In the genomic region with DNA sequence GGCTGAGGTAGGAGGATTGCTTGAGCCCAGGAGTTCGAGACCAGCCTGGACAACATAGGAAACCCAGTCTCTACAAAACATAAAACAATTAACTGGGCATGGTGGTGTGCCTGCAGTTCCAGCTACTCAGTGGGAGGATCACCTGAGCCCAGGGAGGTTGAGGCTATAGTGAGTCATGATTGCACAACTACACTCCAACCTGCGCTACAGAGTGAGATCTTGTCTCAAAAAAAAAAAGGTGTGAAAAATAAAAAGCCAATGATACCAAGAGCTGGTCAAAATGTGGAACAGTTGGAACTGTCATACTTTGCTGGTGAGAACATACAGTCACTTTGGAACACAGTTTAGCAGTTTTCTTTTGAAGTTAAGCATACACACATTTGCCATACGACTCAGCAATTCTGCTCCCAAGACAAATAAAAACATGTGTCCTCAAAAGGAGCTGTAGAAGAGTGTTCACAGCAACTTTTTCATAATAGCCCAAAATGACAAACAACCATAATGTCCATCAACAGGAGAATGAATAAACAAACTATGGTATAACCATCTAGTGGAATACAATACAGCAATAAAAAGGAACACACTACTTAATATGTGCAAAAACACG, we compare ENCODE assay signal across 11 cellular contexts. TPM values are rescaled to one million over a fixed set of nuclear protein-coding genes. Genes with fewer than 3 reads are reported as not detected.
A peak's percentile ranks its signal among the peaks of the same experiment; 100 is the strongest.
DNase-seq lines count a peak whose midpoint lies in the region; ATAC-seq and TF ChIP-seq lines count a peak whose summit lies in the region.
"Had no signal": no experiment of that assay in that cellular context is flagged by ENCODE, and none has a peak within 500 bp of the region (broad histone marks: within the 10 kb centered on the region; RNA-seq: fewer than 3 reads in every experiment).

No MANE protein-coding gene starts in this region.

- no peak overlapping the region for H3K18ac ChIP-seq in IMR-90 (ENCODE audit: low read depth, low read length)

- intact Hi-C loops in IMR-90 (cut with micrococcal nuclease): no loop called here

- BruUV-seq in IMR-90 (replicated peaks; lab: Mats Ljungman, UMichigan): no TSS peak

- no peak overlapping the region for H3K4me3 ChIP-seq in IMR-90 (ENCODE audit: insufficient read depth, low read depth, low read length)
- no peak overlapping the region for H3K4me3 ChIP-seq in RWPE2 (ENCODE audit: severe bottlenecking)
- H3K4me3 ChIP-seq in smooth muscle cell: no peak overlapping the region
- H3K4me3 ChIP-seq: cardiac muscle cell had no signal

- H3K4ac ChIP-seq in IMR-90 (ENCODE audit: low read depth, low read length): no peak overlapping the region

- H4K8ac ChIP-seq in IMR-90 (ENCODE audit: low read depth in 2 of 2, low read length in 2 of 2): no peak overlapping the region

- H2BK5ac ChIP-seq in IMR-90 (ENCODE audit: low read depth, low read length, poor library complexity, severe bottlenecking): no peak overlapping the region

- H2AFZ ChIP-seq in IMR-90 (replicated peaks; ENCODE audit: low read length, poor library complexity) (no peak overlapping the region), smooth muscle cell (ENCODE audit: low read depth) (no peak overlapping the region)

- no peak overlapping the region for H3K27ac Mint-ChIP-seq in central memory CD8-positive, alpha-beta T cell (ENCODE audit: low read depth)
- no peak overlapping the region for H3K27ac Mint-ChIP-seq in natural killer cell treated with Interleukin-12 subunit alpha and Interleukin-12 subunit beta and Interleukin-15 and Interleukin-18, amount 100 ng/mL, for 72 hours

- H3K36me3 Mint-ChIP-seq in central memory CD8-positive, alpha-beta T cell (ENCODE audit: insufficient read depth): no peaks in the 10 kb centered on the region
- no peaks in the 10 kb centered on the region for H3K36me3 Mint-ChIP-seq in natural killer cell treated with Interleukin-12 subunit alpha and Interleukin-12 subunit beta and Interleukin-15 and Interleukin-18, amount 100 ng/mL, for 72 hours

- H3K79me2 ChIP-seq in smooth muscle cell (ENCODE audit: low read depth): no peaks in the 10 kb centered on the region

- H3F3A ChIP-seq in smooth muscle cell (ENCODE audit: low read depth): no peaks in the 10 kb centered on the region

- no peak overlapping the region for H4K91ac ChIP-seq in IMR-90 (ENCODE audit: insufficient read depth, low read depth, low read length)

- H3K79me1 ChIP-seq in IMR-90 (ENCODE audit: low read depth in 1 of 2, low read length in 2 of 2): no peaks in the 10 kb centered on the region

- H2AK5ac ChIP-seq in IMR-90 (ENCODE audit: low read depth, low read length): no peak overlapping the region

- H3K27me3 Mint-ChIP-seq in central memory CD8-positive, alpha-beta T cell: no peaks in the 10 kb centered on the region
- H3K27me3 Mint-ChIP-seq in natural killer cell treated with Interleukin-12 subunit alpha and Interleukin-12 subunit beta and Interleukin-15 and Interleukin-18, amount 100 ng/mL, for 72 hours: no peaks in the 10 kb centered on the region

- POLR2A ChIA-PET in IMR-90 (lab: Charles Lee; ENCODE audit: unreplicated experiment): no interaction called here

- no peaks in the 10 kb centered on the region for H3K36me3 ChIP-seq in IMR-90 (ENCODE audit: control insufficient read depth, insufficient read depth, low read length)
- H3K36me3 ChIP-seq in RWPE2 (ENCODE audit: low read depth): no peaks in the 10 kb centered on the region
- no peaks in the 10 kb centered on the region for H3K36me3 ChIP-seq in smooth muscle cell (ENCODE audit: low read depth)
- H3K36me3 ChIP-seq: cardiac muscle cell had no signal

- in situ Hi-C loops in IMR-90 (cut with MboI; ENCODE audit: low sequenced_read_pairs): no loop called here

- no peaks in the 10 kb centered on the region for H3K9me3 Mint-ChIP-seq in central memory CD8-positive, alpha-beta T cell
- no peaks in the 10 kb centered on the region for H3K9me3 Mint-ChIP-seq in natural killer cell treated with Interleukin-12 subunit alpha and Interleukin-12 subunit beta and Interleukin-15 and Interleukin-18, amount 100 ng/mL, for 72 hours

- H3K9me3 ChIP-seq in IMR-90 (ENCODE audit: control insufficient read depth, insufficient read depth, low read length) (no peaks in the 10 kb centered on the region), RWPE2 (ENCODE audit: severe bottlenecking) (no peaks in the 10 kb centered on the region), smooth muscle cell (replicated peaks; ENCODE audit: low read depth) (no peaks in the 10 kb centered on the region)
- H3K9me3 ChIP-seq: SK-N-SH had no signal

- no peaks in the 10 kb centered on the region for H3K4me1 ChIP-seq in IMR-90 (ENCODE audit: control insufficient read depth, insufficient read depth, low read length)
- H3K4me1 ChIP-seq in RWPE2 (ENCODE audit: insufficient read depth, poor library complexity, severe bottlenecking): peaks cover 5% of the 10 kb centered on the region
- peaks cover 4% of the 10 kb centered on the region for H3K4me1 ChIP-seq in smooth muscle cell (ENCODE audit: low read depth)

- no peak overlapping the region for H2BK120ac ChIP-seq in IMR-90 (ENCODE audit: low read depth, low read length)

- CTCF ChIA-PET in IMR-90 (lab: Yijun Ruan, JAX): interaction anchor here (0.6 to 1.1 kb wide), 2 partner anchors 27 to 88 kb away, joined by 3 to 4 read pairs; no protein-coding TSS in a partner anchor

- no peak overlapping the region for H3K23ac ChIP-seq in IMR-90 (ENCODE audit: low read depth, low read length)

- H3K9ac ChIP-seq in IMR-90 (ENCODE audit: low read depth, low read length) (no peak overlapping the region), smooth muscle cell (ENCODE audit: low read depth) (no peak overlapping the region)
- H3K9ac ChIP-seq: SK-N-SH had no signal

- no peak for ATAC-seq in IMR-90 (ENCODE audit: low read depth)
- ATAC-seq in RWPE2 (ENCODE audit: low read depth): peak; percentile 89
- ATAC-seq in central memory CD8-positive, alpha-beta T cell (replicated peaks; ENCODE audit: extremely low read depth, poor library complexity, severe bottlenecking): peak; percentile 98
- ATAC-seq in natural killer cell treated with Interleukin-12 subunit alpha and Interleukin-12 subunit beta and Interleukin-15 and Interleukin-18, amount 100 ng/mL, for 72 hours: peak; percentile 89 to 91

- dilution Hi-C loops in IMR-90 (cut with HindIII; ENCODE audit: low sequenced_read_pairs, unreplicated experiment): no loop called here

- TF ChIP-seq CTCF in IMR-90 (conservative IDR thresholded peaks at IDR 0.05; ENCODE audit: low read depth, low read length): no peak
- TF ChIP-seq CTCF in RWPE2 (IDR thresholded peaks at IDR 0.05; ENCODE audit: poor library complexity, severe bottlenecking): no peak
- no peak for TF ChIP-seq CTCF in smooth muscle cell (IDR thresholded peaks at IDR 0.05; ENCODE audit: borderline replicate concordance, insufficient read depth, poor library complexity, severe bottlenecking)

- DNase-seq in IMR-90: no peak
- DNase-seq in RWPE2 (ENCODE audit: low spot score): no peak
- no peak for DNase-seq in central memory CD8-positive, alpha-beta T cell (ENCODE audit: low spot score in 2 of 2)
- DNase-seq in natural killer cell treated with Interleukin-12 subunit alpha and Interleukin-12 subunit beta and Interleukin-15 and Interleukin-18, amount 100 ng/mL, for 72 hours (ENCODE audit: low spot score): no peak
- no peak for DNase-seq in HuH-7.5 (ENCODE audit: low spot score)
- DNase-seq in smooth muscle cell (lab: John Stamatoyannopoulos, UW; ENCODE audit: unreplicated experiment): no peak
- DNase-seq in putamen (ENCODE audit: low spot score): no peak
- DNase-seq: erythroblast, NCI-H1092 treated with DMSO at 0.1 percent for 48 hours, SK-N-SH had no signal

- H4K20me1 ChIP-seq in IMR-90 (ENCODE audit: insufficient read depth, low read length) (no peaks in the 10 kb centered on the region), smooth muscle cell (ENCODE audit: low read depth) (no peaks in the 10 kb centered on the region)

- TF ChIP-seq POLR2A in IMR-90 (IDR thresholded peaks at IDR 0.05; ENCODE audit: low read depth, low read length): no peak

- WGBS in IMR-90 (ENCODE audit: extremely low coverage in 2 of 2, insufficient read length in 1 of 2), 2 experiments: no CpG with 5 or more reads among the region's 4 CpGs
- WGBS in smooth muscle cell (ENCODE audit: low lambda C conversion rate): 73% methylated on average over 4 of the region's 4 CpGs

- H4K5ac ChIP-seq in IMR-90 (ENCODE audit: low read depth, low read length): no peak overlapping the region

- no peaks in the 10 kb centered on the region for H3K9me1 ChIP-seq in IMR-90 (ENCODE audit: insufficient read depth, low read length)

- H3K4me2 ChIP-seq in IMR-90 (ENCODE audit: low read depth, low read length): no peak overlapping the region
- H3K4me2 ChIP-seq in smooth muscle cell: no peak overlapping the region
- H3K4me2 ChIP-seq: SK-N-SH had no signal

- H3K4me1 Mint-ChIP-seq in central memory CD8-positive, alpha-beta T cell: peaks cover 30% of the 10 kb centered on the region
- peaks cover 12 to 19% of the 10 kb centered on the region in 2 donors for H3K4me1 Mint-ChIP-seq in natural killer cell treated with Interleukin-12 subunit alpha and Interleukin-12 subunit beta and Interleukin-15 and Interleukin-18, amount 100 ng/mL, for 72 hours (ENCODE audit: low read depth in 2 of 2)

- no peak overlapping the region for H2BK15ac ChIP-seq in IMR-90 (ENCODE audit: low read depth, low read length)

- H3K14ac ChIP-seq in IMR-90 (replicated peaks; ENCODE audit: low read depth, low read length): no peak overlapping the region

- no peak overlapping the region for H3K27ac ChIP-seq in IMR-90 (ENCODE audit: insufficient read depth, low read length)
- no peak overlapping the region for H3K27ac ChIP-seq in RWPE2 (ENCODE audit: poor library complexity, severe bottlenecking)
- no peak overlapping the region for H3K27ac ChIP-seq in smooth muscle cell (ENCODE audit: low read depth)
- H3K27ac ChIP-seq: cardiac muscle cell had no signal

- no peak overlapping the region for H2AK9ac ChIP-seq in IMR-90 (replicated peaks; ENCODE audit: low read depth, low read length, poor library complexity)

- H3K27me3 ChIP-seq in IMR-90 (ENCODE audit: control insufficient read depth, insufficient read depth, low read length) (0 out of 2 replicates have a peak, but pooled peaks cover 2% of the 10 kb centered on the region), RWPE2 (ENCODE audit: insufficient read depth, poor library complexity, severe bottlenecking) (no peaks in the 10 kb centered on the region), smooth muscle cell (ENCODE audit: low read depth) (no peaks in the 10 kb centered on the region)
- H3K27me3 ChIP-seq: cardiac muscle cell had no signal

- no peak for TF ChIP-seq RAD21 in IMR-90 (IDR thresholded peaks at IDR 0.05; ENCODE audit: low read length)

- no peak overlapping the region for H3K4me3 Mint-ChIP-seq in central memory CD8-positive, alpha-beta T cell
- peak overlapping the region; percentile 16 for H3K4me3 Mint-ChIP-seq in natural killer cell treated with Interleukin-12 subunit alpha and Interleukin-12 subunit beta and Interleukin-15 and Interleukin-18, amount 100 ng/mL, for 72 hours

- no peak overlapping the region for H3K56ac ChIP-seq in IMR-90 (ENCODE audit: extremely low read depth, insufficient read depth, low read length)

- H2BK20ac ChIP-seq in IMR-90 (ENCODE audit: low read depth, low read length): no peak overlapping the region

RNA-seq across cellular contexts. Expression of gene FKBP5, which starts 21.6 kb away (rescaled TPM):
- total RNA-seq in IMR-90 (2012; rRNA removed): 7.0 and 10.0 TPM in 2 replicates
- 5.6 and 6.8 TPM in 2 replicates for polyA plus RNA-seq in IMR-90 (2012; rRNA removed)
- 1.2 and 2.7 TPM in 2 replicates for polyA plus RNA-seq in IMR-90 (2012; cell fraction: cytosol; rRNA removed)
- 0.62 and 3.4 TPM in 2 replicates for polyA plus RNA-seq in IMR-90 (2012; cell fraction: nucleus; rRNA removed; ENCODE audit: low replicate concordance)
- total RNA-seq in natural killer cell treated with Interleukin-12 subunit alpha and Interleukin-12 subunit beta and Interleukin-15 and Interleukin-18, amount 100 ng/mL, for 72 hours: 10 to 100 TPM; 14.1 to 32.5 TPM
- 0.85 TPM in 2 replicates for total RNA-seq in smooth muscle cell
- 1.6 and 3.8 TPM in 2 replicates for polyA plus RNA-seq in smooth muscle cell

RNA-seq across cellular contexts. Expression of gene ARMC12, which starts 26.5 kb away (rescaled TPM):
- total RNA-seq in IMR-90 (2012; rRNA removed): 0.18 and 0.28 TPM in 2 replicates
- polyA plus RNA-seq in IMR-90 (2012; rRNA removed): 0.56 and 0.74 TPM in 2 replicates
- 0.16 and 0.30 TPM in 2 replicates for polyA plus RNA-seq in IMR-90 (2012; cell fraction: cytosol; rRNA removed)
- 6.9 and 8.4 TPM in 2 replicates for polyA plus RNA-seq in IMR-90 (2012; cell fraction: nucleus; rRNA removed; ENCODE audit: low replicate concordance)
- total RNA-seq in natural killer cell treated with Interleukin-12 subunit alpha and Interleukin-12 subunit beta and Interleukin-15 and Interleukin-18, amount 100 ng/mL, for 72 hours: not detected
- total RNA-seq in smooth muscle cell: 0.18 and 3.5 TPM in 2 replicates
- polyA plus RNA-seq in smooth muscle cell: not detected in 2 replicates
